In genomic region chr16:12182202-12182601, GRCh38 we compare ENCODE assay signal across 26 cellular contexts.
"Had no signal": no experiment of that assay in that cellular context is flagged by ENCODE, and none has a peak within 500 bp of the region (broad histone marks: within the 10 kb centered on the region; RNA-seq: fewer than 3 reads in every experiment).

No MANE protein-coding gene starts in this region.

- H3K36me3 ChIP-seq: left lung, prostate gland, upper lobe of right lung had no signal

- H3K27ac ChIP-seq: hepatocyte, left lung, prostate gland, upper lobe of right lung, VCaP had no signal

- H3K4me2 ChIP-seq: hepatocyte had no signal

- H3K27me3 ChIP-seq: hepatocyte, left lung, upper lobe of right lung had no signal

- ATAC-seq: activated CD8-positive, alpha-beta T cell treated with anti-CD3 and anti-CD28 coated beads, Interleukin-2, amount 10 ng/mL, durations not matched to agents 7 days and 5 days; esophagus mucosa; left lung; naive thymus-derived CD4-positive, alpha-beta T cell; right cardiac atrium; stimulated activated naive CD8-positive, alpha-beta T cell treated with anti-CD3 and anti-CD28 coated beads, Interleukin-15, Interleukin-2, amounts not matched to agents 100 U/mL and 50 U/mL, for 24 hours; upper lobe of right lung had no signal

- H3K4me3 ChIP-seq: hepatocyte, left lung, lung, prostate gland, upper lobe of right lung had no signal

- H2AFZ ChIP-seq: hepatocyte had no signal

- H3K79me2 ChIP-seq: hepatocyte had no signal

- H3K36me3 Mint-ChIP-seq: brain had no signal

- H3K9me3 ChIP-seq: left lung, prostate gland, upper lobe of right lung had no signal

- H3K27ac Mint-ChIP-seq: activated CD8-positive, alpha-beta T cell treated with anti-CD3 and anti-CD28 coated beads, Interleukin-2, amount 10 ng/mL, durations not matched to agents 7 days and 5 days; activated naive CD4-positive, alpha-beta T cell treated with anti-CD3 and anti-CD28 coated beads, Interleukin-2, amount 50 U/mL, for 24 hours; dendritic cell treated with granulocyte-macrophage colony-stimulating factor and Interleukin-4, amounts not matched to agents 40 ng/mL and 50 ng/mL, for 4 days; naive thymus-derived CD4-positive, alpha-beta T cell; T-helper 2 cell treated with Interferon-gamma antibody and Interleukin-4, amounts not matched to agents 5 μg/mL and 100 μg/mL, for 36 hours had no signal

- H3K4me1 ChIP-seq: left lung, prostate gland, upper lobe of right lung had no signal

- H3K9me3 Mint-ChIP-seq: activated naive CD4-positive, alpha-beta T cell treated with anti-CD3 and anti-CD28 coated beads, Interleukin-2, amount 50 U/mL, for 24 hours; dendritic cell treated with granulocyte-macrophage colony-stimulating factor and Interleukin-4, amounts not matched to agents 40 ng/mL and 50 ng/mL, for 4 days; naive thymus-derived CD4-positive, alpha-beta T cell; T-helper 2 cell treated with Interferon-gamma antibody and Interleukin-4, amounts not matched to agents 5 μg/mL and 100 μg/mL, for 36 hours had no signal

- DNase-seq: activated CD4-positive, alpha-beta T cell treated with anti-CD3 and anti-CD28 coated beads for 1 hour; activated CD4-positive, alpha-beta T cell treated with anti-CD3 and anti-CD28 coated beads, Interleukin-2, amount 50 U/mL, for 1 hour; activated CD8-positive, alpha-beta T cell treated with anti-CD3 and anti-CD28 coated beads, Interleukin-2, amount 10 ng/mL, durations not matched to agents 7 days and 5 days; activated gamma-delta T cell treated with Interleukin-2 at 50 U/mL for 16 hours; aorta; caudate nucleus; effector CD4-positive, alpha-beta T cell; foreskin melanocyte; glutamatergic neuron; kidney glomerular epithelial cell; left lung; naive thymus-derived CD4-positive, alpha-beta T cell; right cardiac atrium; stimulated activated CD4-positive, alpha-beta T cell treated with anti-CD3 and anti-CD28 coated beads, Interleukin-12 subunit alpha, Interleukin-12 subunit beta, amount 100 ng/mL, for 4 hours; stimulated activated CD4-positive, alpha-beta T cell treated with anti-CD3 and anti-CD28 coated beads, Interleukin-4, amount 100 ng/mL, for 4 hours; stimulated activated naive CD8-positive, alpha-beta T cell treated with anti-CD3 and anti-CD28 coated beads, Interleukin-15, Interleukin-2, amounts not matched to agents 100 U/mL and 50 U/mL, for 24 hours; upper lobe of right lung had no signal
